ENCODE assay signal across 8 cellular contexts in genomic region chr4:184282895-184283654, GRCh38.
DNase-seq lines count a peak whose midpoint lies in the region; ATAC-seq and TF ChIP-seq lines count a peak whose summit lies in the region.

No MANE protein-coding gene starts in this region.

- peaks cover 5% of the 10 kb centered on the region for H3K36me3 Mint-ChIP-seq in Calu3 (ENCODE audit: insufficient read depth, unreplicated experiment)

- TF ChIP-seq CTCF in GM12872 (IDR thresholded peaks at IDR 0.05; ENCODE audit: insufficient read depth, low read depth, low read length) (peak; percentile 38; the same call in 1 of the 3 replicates), Calu3 (IDR thresholded peaks at IDR 0.05; ENCODE audit: unreplicated experiment) (no peak)

- BruUV-seq in Calu3 (replicated peaks; lab: Mats Ljungman, UMichigan), result no TSS peak

- ATAC-seq in GM19463 (IDR thresholded peaks at IDR 0.05; ENCODE audit: unreplicated experiment), result peak; percentile 56
- peak; percentile 40 for ATAC-seq in HG03469 (IDR thresholded peaks at IDR 0.05; ENCODE audit: unreplicated experiment)

- no peaks in the 10 kb centered on the region for H3K27me3 Mint-ChIP-seq in Calu3 (ENCODE audit: unreplicated experiment)

- CTCF ChIA-PET in Calu3 (lab: Charles Lee), result no interaction called here

- no peaks in the 10 kb centered on the region for H3K9me3 Mint-ChIP-seq in Calu3 (ENCODE audit: low read depth, unreplicated experiment)

- peak overlapping the region; percentile 82 for H3K27ac ChIP-seq in caudate nucleus (ENCODE audit: low read depth, low read length)

- no peak overlapping the region for H3K4me3 Mint-ChIP-seq in Calu3 (ENCODE audit: low read depth, unreplicated experiment)

- no peak overlapping the region for H3K27ac Mint-ChIP-seq in Calu3 (ENCODE audit: unreplicated experiment)

- intact Hi-C loops in Calu3 (cut with micrococcal nuclease; ENCODE audit: unreplicated experiment), result no loop called here

- H3K4me1 Mint-ChIP-seq in Calu3 (ENCODE audit: low read depth, unreplicated experiment), result peaks cover 7% of the 10 kb centered on the region

- no peak for DNase-seq in caudate nucleus (lab: John Stamatoyannopoulos, UW)
- DNase-seq in Calu3, result no peak
- no peak for DNase-seq in NCI-H2081 treated with DMSO at 0.1 percent for 48 hours (lab: John Stamatoyannopoulos, UW)
- DNase-seq in activated gamma-delta T cell (lab: John Stamatoyannopoulos, UW), result no peak
- no peak for DNase-seq in NCI-H2081 (lab: John Stamatoyannopoulos, UW)
